Comparison of ENCODE assay signal across 14 cellular contexts in genomic region chr1:13697738-13698137, GRCh38. TPM values are rescaled to one million over a fixed set of nuclear protein-coding genes. Genes with fewer than 3 reads are reported as not detected.
DNase-seq lines count a peak whose midpoint lies in the region; ATAC-seq and TF ChIP-seq lines count a peak whose summit lies in the region.
"Had no signal": no experiment of that assay in that cellular context is flagged by ENCODE, and none has a peak within 500 bp of the region (broad histone marks: within the 10 kb centered on the region; RNA-seq: fewer than 3 reads in every experiment).

No MANE protein-coding gene starts in this region.

- intact Hi-C loops in activated CD8-positive, alpha-beta T cell treated with anti-CD3 and anti-CD28 coated beads for 36 hours (cut with micrococcal nuclease), result no loop called here
- intact Hi-C loops in dorsolateral prefrontal cortex (cut with DNase I), result no loop called here

- ATAC-seq in activated CD8-positive, alpha-beta T cell treated with anti-CD3 and anti-CD28 coated beads for 36 hours, result no peak
- ATAC-seq in activated CD8-positive, alpha-beta T cell treated with anti-CD3 and anti-CD28 coated beads, Interleukin-2, amount 10 ng/mL, durations not matched to agents 7 days and 5 days, result no peak
- ATAC-seq in T-cell (replicated peaks in 1 of 4), result no peak
- no peak for ATAC-seq in GM21529 (IDR thresholded peaks at IDR 0.05; ENCODE audit: unreplicated experiment)

- no peak overlapping the region for H3K4me2 ChIP-seq in mesendoderm (ENCODE audit: low read length)

- no peak overlapping the region for H2BK15ac ChIP-seq in mesendoderm (replicated peaks; ENCODE audit: low read depth)

- peaks cover 10% of the 10 kb centered on the region for H3K9me3 Mint-ChIP-seq in activated CD8-positive, alpha-beta T cell treated with anti-CD3 and anti-CD28 coated beads for 36 hours
- no peaks in the 10 kb centered on the region for H3K9me3 Mint-ChIP-seq in activated CD8-positive, alpha-beta T cell treated with anti-CD3 and anti-CD28 coated beads, Interleukin-2, amount 10 ng/mL, durations not matched to agents 7 days and 5 days (ENCODE audit: insufficient read depth)
- H3K9me3 Mint-ChIP-seq in T-cell, result peaks cover 0 to 4% (median 0%) of the 10 kb centered on the region in 3 donors

- no peak overlapping the region for H3K18ac ChIP-seq in mesendoderm (ENCODE audit: low read length)

- no peaks in the 10 kb centered on the region for H3K79me2 ChIP-seq in mesendoderm (ENCODE audit: control insufficient read depth, insufficient read depth, low read length)
- H3K79me2 ChIP-seq: parathyroid adenoma had no signal

- H2BK5ac ChIP-seq in mesendoderm (ENCODE audit: low read length), result no peak overlapping the region

- H3K9me3 ChIP-seq in HEK293 (ENCODE audit: control insufficient read depth, insufficient read depth, low read depth, low read length), result no peaks in the 10 kb centered on the region
- H3K9me3 ChIP-seq: testis had no signal

- no peak overlapping the region for H3K27ac Mint-ChIP-seq in activated CD8-positive, alpha-beta T cell treated with anti-CD3 and anti-CD28 coated beads for 36 hours
- H3K27ac Mint-ChIP-seq in activated CD8-positive, alpha-beta T cell treated with anti-CD3 and anti-CD28 coated beads, Interleukin-2, amount 10 ng/mL, durations not matched to agents 7 days and 5 days, result no peak overlapping the region
- H3K27ac Mint-ChIP-seq in T-cell, result no peak overlapping the region

- H3K4me3 Mint-ChIP-seq in activated CD8-positive, alpha-beta T cell treated with anti-CD3 and anti-CD28 coated beads for 36 hours, result peak overlapping the region; percentile 28
- no peak overlapping the region for H3K4me3 Mint-ChIP-seq in activated CD8-positive, alpha-beta T cell treated with anti-CD3 and anti-CD28 coated beads, Interleukin-2, amount 10 ng/mL, durations not matched to agents 7 days and 5 days
- peak overlapping the region; percentile 5 to 86 (median 32) for H3K4me3 Mint-ChIP-seq in T-cell

- H3K4ac ChIP-seq in mesendoderm (ENCODE audit: low read depth, low read length), result no peak overlapping the region

- no peaks in the 10 kb centered on the region; the same call in none of the 2 replicates for H3K4me1 ChIP-seq in HEK293 (ENCODE audit: control insufficient read depth, insufficient read depth, low read length)
- peaks cover 3% of the 10 kb centered on the region for H3K4me1 ChIP-seq in mesendoderm (ENCODE audit: control insufficient read depth, low read depth, low read length)
- H3K4me1 ChIP-seq: parathyroid adenoma had no signal

- no CpG with 5 or more reads among the region's 2 CpGs for WGBS in mesendoderm (ENCODE audit: extremely low coverage, insufficient coverage, low lambda C conversion rate)

- POLR2A ChIA-PET in activated CD8-positive, alpha-beta T cell treated with anti-CD3 and anti-CD28 coated beads for 36 hours (lab: Charles Lee), result no interaction called here
- POLR2A ChIA-PET in activated CD8-positive, alpha-beta T cell treated with anti-CD3 and anti-CD28 coated beads, Interleukin-2, amount 10 ng/mL, durations not matched to agents 7 days and 5 days (lab: Charles Lee), result no interaction called here
- POLR2A ChIA-PET in HEK293 (lab: Yijun Ruan, JAX) (interaction anchor here (0.6 kb wide), 1 partner anchor 298 kb away, joined by 3 read pairs; no protein-coding TSS in a partner anchor), T-cell (lab: Charles Lee) (no interaction called here)

- peak; percentile 22 for DNase-seq in activated CD8-positive, alpha-beta T cell treated with anti-CD3 and anti-CD28 coated beads for 36 hours
- no peak for DNase-seq in activated CD8-positive, alpha-beta T cell treated with anti-CD3 and anti-CD28 coated beads, Interleukin-2, amount 10 ng/mL, durations not matched to agents 7 days and 5 days
- DNase-seq in T-cell (no peak), mesendoderm (peak; percentile 2), dorsolateral prefrontal cortex (no peak), HT-29 (ENCODE audit: low spot score) (no peak)
- DNase-seq: activated gamma-delta T cell treated with Interleukin-2 at 50 U/mL for 16 hours, midbrain, NCI-H1417, NCI-H345, testis had no signal

- H3K27me3 Mint-ChIP-seq in activated CD8-positive, alpha-beta T cell treated with anti-CD3 and anti-CD28 coated beads for 36 hours, result peaks cover 3% of the 10 kb centered on the region
- H3K27me3 Mint-ChIP-seq in activated CD8-positive, alpha-beta T cell treated with anti-CD3 and anti-CD28 coated beads, Interleukin-2, amount 10 ng/mL, durations not matched to agents 7 days and 5 days (ENCODE audit: low read depth), result peaks cover 2% of the 10 kb centered on the region
- H3K27me3 Mint-ChIP-seq in T-cell, result peaks cover 5 to 7% of the 10 kb centered on the region in 2 donors

- H3K27me3 ChIP-seq in mesendoderm (ENCODE audit: insufficient read depth, low read length, poor library complexity) (no peaks in the 10 kb centered on the region), dorsolateral prefrontal cortex (no peaks in the 10 kb centered on the region)
- H3K27me3 ChIP-seq: testis had no signal

- H3K23ac ChIP-seq in mesendoderm (ENCODE audit: low read length), result no peak overlapping the region

- no peak overlapping the region for H3K56ac ChIP-seq in mesendoderm (ENCODE audit: low read length)

- no peak overlapping the region for H2BK120ac ChIP-seq in mesendoderm (ENCODE audit: low read depth, low read length)

- H3K27ac ChIP-seq in HEK293 (ENCODE audit: extremely low read depth, low read depth, low read length) (no peak overlapping the region), mesendoderm (ENCODE audit: low read depth, low read length) (no peak overlapping the region), dorsolateral prefrontal cortex (no peak overlapping the region)
- H3K27ac ChIP-seq: parathyroid adenoma, testis had no signal

- no peak overlapping the region for H3K4me3 ChIP-seq in HEK293 (ENCODE audit: low read depth, low read length)
- no peak overlapping the region for H3K4me3 ChIP-seq in mesendoderm (ENCODE audit: low read length)
- no peak overlapping the region for H3K4me3 ChIP-seq in dorsolateral prefrontal cortex
- H3K4me3 ChIP-seq: testis had no signal

- CTCF ChIA-PET in activated CD8-positive, alpha-beta T cell treated with anti-CD3 and anti-CD28 coated beads for 36 hours (lab: Charles Lee), result no interaction called here
- CTCF ChIA-PET in activated CD8-positive, alpha-beta T cell treated with anti-CD3 and anti-CD28 coated beads, Interleukin-2, amount 10 ng/mL, durations not matched to agents 7 days and 5 days (lab: Charles Lee), result interaction anchor here (1.5 to 2.3 kb wide), 2 partner anchors 17 to 28 kb away, joined by 3 to 15 read pairs; no protein-coding TSS in a partner anchor
- CTCF ChIA-PET in HEK293 (lab: Yijun Ruan, JAX) (no interaction called here), T-cell (lab: Charles Lee) (interaction anchor here in 1 of 2 donors (0.7 to 1.8 kb wide), 2 partner anchors 31 to 1646 kb away, joined by 3 to 6 read pairs; no protein-coding TSS in a partner anchor)

- H4K8ac ChIP-seq in mesendoderm (ENCODE audit: low read depth, low read length), result no peak overlapping the region

- H3K4me1 Mint-ChIP-seq in activated CD8-positive, alpha-beta T cell treated with anti-CD3 and anti-CD28 coated beads for 36 hours (ENCODE audit: low read depth), result peaks cover 26% of the 10 kb centered on the region
- peaks cover 35% of the 10 kb centered on the region for H3K4me1 Mint-ChIP-seq in activated CD8-positive, alpha-beta T cell treated with anti-CD3 and anti-CD28 coated beads, Interleukin-2, amount 10 ng/mL, durations not matched to agents 7 days and 5 days (ENCODE audit: low read depth)
- H3K4me1 Mint-ChIP-seq in T-cell, result peaks cover 28 to 38% (median 36%) of the 10 kb centered on the region in 3 donors

- H3K79me1 ChIP-seq in mesendoderm (ENCODE audit: low read length), result peaks cover 4% of the 10 kb centered on the region

- H2AK5ac ChIP-seq in mesendoderm (ENCODE audit: low read length), result no peak overlapping the region

- H4K5ac ChIP-seq in mesendoderm (ENCODE audit: low read length), result no peak overlapping the region

- H3K36me3 Mint-ChIP-seq in activated CD8-positive, alpha-beta T cell treated with anti-CD3 and anti-CD28 coated beads for 36 hours (ENCODE audit: low read depth), result peaks cover 13% of the 10 kb centered on the region
- peaks cover 9% of the 10 kb centered on the region for H3K36me3 Mint-ChIP-seq in activated CD8-positive, alpha-beta T cell treated with anti-CD3 and anti-CD28 coated beads, Interleukin-2, amount 10 ng/mL, durations not matched to agents 7 days and 5 days (ENCODE audit: low read depth)
- H3K36me3 Mint-ChIP-seq in T-cell, result no peaks in the 10 kb centered on the region

- no peak for TF ChIP-seq CTCF in activated CD8-positive, alpha-beta T cell treated with anti-CD3 and anti-CD28 coated beads for 36 hours (IDR thresholded peaks at IDR 0.05)
- TF ChIP-seq CTCF in HEK293 (tag by site-specific recombination; IDR thresholded peaks at IDR 0.05) (no peak), dorsolateral prefrontal cortex (IDR thresholded peaks at IDR 0.05 in 54 of 56, conservative IDR thresholded peaks at IDR 0.05 in 2 of 56; ENCODE audit: low read depth in 1 of 56, partially characterized antibody in 56 of 56) (no peak)

- no peak overlapping the region for H3K9ac ChIP-seq in mesendoderm (ENCODE audit: low read length)
- H3K9ac ChIP-seq: parathyroid adenoma had no signal

- H3K36me3 ChIP-seq in HEK293 (ENCODE audit: control insufficient read depth in 2 of 2, insufficient read depth in 1 of 2, low read length in 2 of 2) (no peaks in the 10 kb centered on the region), mesendoderm (ENCODE audit: control insufficient read depth, insufficient read depth, low read length) (no peaks in the 10 kb centered on the region)

TF ChIP-seq in HEK293, 187 proteins besides CTCF, POLR2A, EP300 and RAD21 (continues in another document):
- TF ChIP-seq ZNF354C (tag by site-specific recombination; IDR thresholded peaks at IDR 0.05; ENCODE audit: borderline replicate concordance, low read depth), result no peak
- no peak for TF ChIP-seq ZSCAN23 (tag by site-specific recombination; IDR thresholded peaks at IDR 0.05)
- TF ChIP-seq ZNF473 (tag by site-specific recombination; IDR thresholded peaks at IDR 0.05), result no peak
- peak; percentile 47 for TF ChIP-seq SETDB1 (IDR thresholded peaks at IDR 0.05; ENCODE audit: insufficient read length, low read length)
- TF ChIP-seq ZSCAN16 (tag by site-specific recombination; IDR thresholded peaks at IDR 0.05), result no peak

RNA-seq across cellular contexts. Expression of gene PRDM2, which starts 2.2 kb away (rescaled TPM):
- total RNA-seq in activated CD8-positive, alpha-beta T cell treated with anti-CD3 and anti-CD28 coated beads for 36 hours, result 10 to 100 TPM; 41.2 to 43.6 TPM
- total RNA-seq in activated CD8-positive, alpha-beta T cell treated with anti-CD3 and anti-CD28 coated beads, Interleukin-2, amount 10 ng/mL, durations not matched to agents 7 days and 5 days, result 10 to 100 TPM; 49.3 to 50.4 TPM
- total RNA-seq in T-cell (100 to 1,000 TPM in 2 of 5 donors, 10 to 100 TPM in 3; 93.3 to 162 (median 99.4) TPM), dorsolateral prefrontal cortex (100 to 1,000 TPM in 114 of 120 experiments, 10 to 100 TPM in 6; 86.9 to 190 (median 133) TPM)
- 18.0 TPM for polyA plus RNA-seq in mesendoderm (2013, experiment 1 of 2)
- 18.3 TPM for polyA plus RNA-seq in mesendoderm (2013, experiment 2 of 2)
- 4.9 and 8.5 TPM in 2 replicates for total RNA-seq in HT-29 (2014; rRNA removed; shearing (Covaris generic))

Comparison
In these comparisons a context has a peak if more than half of its experiments do, and no peak if none do; other contexts are left out.
1. DNase-seq: peak in activated CD8-positive, alpha-beta T cell treated with anti-CD3 and anti-CD28 coated beads for 36 hours (single experiment) and mesendoderm (single experiment); none in activated CD8-positive, alpha-beta T cell treated with anti-CD3 and anti-CD28 coated beads, Interleukin-2, amount 10 ng/mL, durations not matched to agents 7 days and 5 days (single experiment), T-cell (0 of 34), dorsolateral prefrontal cortex (0 of 10) and HT-29 (single experiment).